In the genomic region with DNA sequence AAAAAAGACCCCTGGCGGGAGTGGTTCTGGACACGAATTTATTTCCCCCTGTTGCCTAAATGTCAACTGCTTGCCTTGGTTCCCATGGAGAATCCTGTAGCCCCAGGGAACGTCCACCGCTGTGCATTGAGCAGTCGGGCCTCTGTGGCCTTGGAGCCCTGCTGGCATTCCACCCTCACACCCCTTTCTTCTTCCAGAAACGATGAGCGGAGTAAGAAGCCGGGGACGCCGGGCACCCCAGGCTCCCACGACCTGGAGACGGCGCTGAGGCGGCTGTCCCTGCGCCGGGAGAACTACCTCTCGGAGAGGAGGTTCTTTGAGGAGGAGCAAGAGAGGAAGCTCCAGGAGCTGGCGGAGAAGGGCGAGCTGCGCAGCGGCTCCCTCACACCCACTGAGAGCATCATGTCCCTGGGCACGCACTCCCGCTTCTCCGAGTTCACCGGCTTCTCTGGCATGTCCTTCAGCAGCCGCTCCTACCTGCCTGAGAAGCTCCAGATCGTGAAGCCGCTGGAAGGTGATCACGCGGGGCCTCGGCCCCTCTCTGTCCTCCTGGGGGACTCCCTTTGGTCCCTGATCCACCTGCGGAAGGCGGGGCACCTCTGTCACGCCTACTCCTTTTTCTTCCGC, we compare ENCODE assay signal across 16 cellular contexts.
DNase-seq lines count a peak whose midpoint lies in the region; ATAC-seq and TF ChIP-seq lines count a peak whose summit lies in the region.
"Had no signal": no experiment of that assay in that cellular context is flagged by ENCODE, and none has a peak within 500 bp of the region (broad histone marks: within the 10 kb centered on the region; RNA-seq: fewer than 3 reads in every experiment).

No MANE protein-coding gene starts in this region.

- peaks cover 6% of the 10 kb centered on the region for H3K27me3 Mint-ChIP-seq in endothelial cell (ENCODE audit: unreplicated experiment)
- H3K27me3 Mint-ChIP-seq in activated naive CD8-positive, alpha-beta T cell treated with anti-CD3 and anti-CD28 coated beads for 36 hours: no peaks in the 10 kb centered on the region
- H3K27me3 Mint-ChIP-seq: CD4-positive, alpha-beta memory T cell had no signal

- no peak overlapping the region for H3K4me3 Mint-ChIP-seq in endothelial cell (ENCODE audit: unreplicated experiment)
- H3K4me3 Mint-ChIP-seq in activated naive CD8-positive, alpha-beta T cell treated with anti-CD3 and anti-CD28 coated beads for 36 hours: no peak overlapping the region
- H3K4me3 Mint-ChIP-seq: H9 had no signal

- WGBS in spleen, 5 donors: 90 to 95% (median 93%) methylated on average over 34 to 35 of the region's 35 CpGs
- WGBS in psoas muscle, 3 donors: 90 to 92% (median 90%) methylated on average over 32 to 35 of the region's 35 CpGs

- no peak overlapping the region for H3K27ac ChIP-seq in spleen
- no peak overlapping the region for H3K27ac ChIP-seq in psoas muscle
- H3K27ac ChIP-seq: 22Rv1, A549, C4-2B had no signal

- H3K4me1 Mint-ChIP-seq in endothelial cell (ENCODE audit: unreplicated experiment): peaks cover 40% of the 10 kb centered on the region
- H3K4me1 Mint-ChIP-seq in activated naive CD8-positive, alpha-beta T cell treated with anti-CD3 and anti-CD28 coated beads for 36 hours: peaks cover 2% of the 10 kb centered on the region
- H3K4me1 Mint-ChIP-seq: CD4-positive, alpha-beta memory T cell had no signal

- H3K27me3 ChIP-seq in spleen (replicated peaks in 1 of 7): no peaks in the 10 kb centered on the region
- H3K27me3 ChIP-seq in psoas muscle (ENCODE audit: insufficient read depth in 3 of 3, low read length in 2 of 3): no peaks in the 10 kb centered on the region

- ATAC-seq in HG03460 (IDR thresholded peaks at IDR 0.05; ENCODE audit: unreplicated experiment) (no peak), psoas muscle (no peak)
- ATAC-seq: A549 had no signal

- H3K36me3 ChIP-seq in spleen (peaks cover 0 to 100% (median 78%) of the 10 kb centered on the region in 6 donors), psoas muscle (ENCODE audit: insufficient read depth in 1 of 2, low read depth in 1 of 2) (peaks cover 16 to 76% of the 10 kb centered on the region in 2 donors)

- H3K4me1 ChIP-seq in spleen (no peaks in the 10 kb centered on the region), psoas muscle (peaks cover 4% of the 10 kb centered on the region)
- H3K4me1 ChIP-seq: A549 had no signal

- peak overlapping the region; percentile 85 for H3K27ac Mint-ChIP-seq in endothelial cell (ENCODE audit: unreplicated experiment)
- H3K27ac Mint-ChIP-seq in activated naive CD8-positive, alpha-beta T cell treated with anti-CD3 and anti-CD28 coated beads for 36 hours: no peak overlapping the region
- H3K27ac Mint-ChIP-seq: CD4-positive, alpha-beta memory T cell had no signal

- TF ChIP-seq CTCF in endothelial cell (IDR thresholded peaks at IDR 0.05; ENCODE audit: unreplicated experiment) (no peak), spleen (IDR thresholded peaks at IDR 0.05 in 8 of 11, conservative IDR thresholded peaks at IDR 0.05 in 3 of 11) (no peak), psoas muscle (IDR thresholded peaks at IDR 0.05) (no peak)

- H3K9me3 Mint-ChIP-seq in endothelial cell (ENCODE audit: unreplicated experiment): no peaks in the 10 kb centered on the region
- no peaks in the 10 kb centered on the region for H3K9me3 Mint-ChIP-seq in activated naive CD8-positive, alpha-beta T cell treated with anti-CD3 and anti-CD28 coated beads for 36 hours
- H3K9me3 Mint-ChIP-seq: CD4-positive, alpha-beta memory T cell; H9 had no signal

- peaks cover 42% of the 10 kb centered on the region for H3K36me3 Mint-ChIP-seq in endothelial cell (ENCODE audit: low read depth, unreplicated experiment)
- H3K36me3 Mint-ChIP-seq in activated naive CD8-positive, alpha-beta T cell treated with anti-CD3 and anti-CD28 coated beads for 36 hours: peaks cover 26% of the 10 kb centered on the region

- H3K9me3 ChIP-seq in spleen: no peaks in the 10 kb centered on the region
- H3K9me3 ChIP-seq in psoas muscle: no peaks in the 10 kb centered on the region
- H3K9me3 ChIP-seq: A549 had no signal

- intact Hi-C loops in spleen (cut with DNase I; ENCODE audit: low total_unique reads): no loop called here
- intact Hi-C loops in psoas muscle (cut with DNase I): no loop called here

- no peak for TF ChIP-seq POLR2A in spleen (IDR thresholded peaks at IDR 0.05)

- peak; percentile 43 for DNase-seq in activated effector memory CD4-positive, alpha-beta T cell treated with anti-CD3 and anti-CD28 coated beads, Interleukin-2, amount 50 U/mL, for 16 hours
- DNase-seq in activated effector memory CD4-positive, alpha-beta T cell treated with Interleukin-2 at 50 U/mL for 16 hours: no peak
- DNase-seq in endothelial cell (ENCODE audit: low spot score) (no peak), spleen (peak; percentile 71), psoas muscle (no peak)
- DNase-seq in activated naive CD8-positive, alpha-beta T cell treated with anti-CD3 and anti-CD28 coated beads for 36 hours: no peak
- DNase-seq: AML-193; CD4-positive, alpha-beta memory T cell; DMS153; DMS79; GF-D8; H9 had no signal

- no peak overlapping the region for H3K4me3 ChIP-seq in spleen
- H3K4me3 ChIP-seq in psoas muscle: no peak overlapping the region
- H3K4me3 ChIP-seq: A549 had no signal

Comparison
In these comparisons a context has a peak if more than half of its experiments do, and no peak if none do; other contexts are left out.
1. DNase-seq: peak in activated effector memory CD4-positive, alpha-beta T cell treated with anti-CD3 and anti-CD28 coated beads, Interleukin-2, amount 50 U/mL, for 16 hours (single experiment) and spleen (single experiment); none in activated effector memory CD4-positive, alpha-beta T cell treated with Interleukin-2 at 50 U/mL for 16 hours (single experiment), endothelial cell (single experiment), activated naive CD8-positive, alpha-beta T cell treated with anti-CD3 and anti-CD28 coated beads for 36 hours (single experiment) and psoas muscle (0 of 2).